In genomic region chr6:12956991-12957320, GRCh38 we compare ENCODE assay signal across 8 cellular contexts.
DNase-seq lines count a peak whose midpoint lies in the region; ATAC-seq and TF ChIP-seq lines count a peak whose summit lies in the region.

No MANE protein-coding gene starts in this region.

- H3K27ac ChIP-seq in heart right ventricle (peak overlapping the region; percentile 31 to 93 (median 86)), mammary epithelial cell (ENCODE audit: insufficient read depth, low read depth, low read length) (no peak overlapping the region), mucosa of rectum (ENCODE audit: low read depth in 2 of 2, low read length in 2 of 2) (no peak overlapping the region), vagina (peak overlapping the region; percentile 85)

- peak overlapping the region; percentile 23 to 79 (median 72) for H3K4me3 ChIP-seq in heart right ventricle
- peak overlapping the region; percentile 39 to 51 (median 48) for H3K4me3 ChIP-seq in mammary epithelial cell (replicated peaks in 1 of 3; ENCODE audit: insufficient read depth in 1 of 3, low read depth in 2 of 3, low read length in 3 of 3)
- peak overlapping the region; percentile 64 to 80 for H3K4me3 ChIP-seq in mucosa of rectum (ENCODE audit: low read length in 2 of 2)
- peak overlapping the region; percentile 67 to 70 for H3K4me3 ChIP-seq in vagina

- in situ Hi-C loops in mammary epithelial cell (cut with MboI; ENCODE audit: low sequenced_read_pairs in 2 of 2), result no loop called here

- TF ChIP-seq CTCF in heart right ventricle (IDR thresholded peaks at IDR 0.05), result no peak
- no peak for TF ChIP-seq CTCF in mammary epithelial cell (conservative IDR thresholded peaks at IDR 0.05 in 1 of 2, IDR thresholded peaks at IDR 0.05 in 1 of 2; ENCODE audit: extremely low read depth in 1 of 2, insufficient read depth in 1 of 2, low read depth in 1 of 2, low read length in 2 of 2)
- no peak for TF ChIP-seq CTCF in vagina (IDR thresholded peaks at IDR 0.05)

- DNase-seq in heart right ventricle, result no peak
- DNase-seq in left cardiac atrium, result no peak
- no peak for DNase-seq in mammary epithelial cell
- DNase-seq in vagina (ENCODE audit: extremely low spot score in 2 of 2), result no peak
- no peak for DNase-seq in central memory CD4-positive, alpha-beta T cell
- DNase-seq in NAMALWA (ENCODE audit: low spot score), result no peak

- H3K9ac ChIP-seq in mammary epithelial cell (ENCODE audit: insufficient read depth, low read length), result no peak overlapping the region
- peak overlapping the region; percentile 35 to 47 for H3K9ac ChIP-seq in mucosa of rectum (ENCODE audit: low read depth in 1 of 2, low read length in 2 of 2)

- H3K4me2 ChIP-seq in mammary epithelial cell (ENCODE audit: insufficient read depth, low read depth, low read length), result peak overlapping the region; percentile 88

- intact Hi-C loops in heart right ventricle (cut with DNase I) (loop anchor here in 3 of 10 donors (5.0 kb wide), 2 partner anchors 55 to 370 kb away; partner anchors contain the start of gene TBC1D7 (in 2 of the 3)), left cardiac atrium (cut with DNase I) (no loop called here), mammary epithelial cell (cut with micrococcal nuclease) (loop anchor here (5.0 kb wide), 1 partner anchor 370 kb away; the partner anchor contains the start of gene TBC1D7), vagina (cut with DNase I) (no loop called here)

- H2AFZ ChIP-seq in mammary epithelial cell (ENCODE audit: low read depth, low read length), result peak overlapping the region; percentile 96

- no TSS peak for BruUV-seq in mammary epithelial cell (replicated peaks; lab: Mats Ljungman, UMichigan)

- H4K20me1 ChIP-seq in mammary epithelial cell (ENCODE audit: insufficient read depth, low read length), result no peaks in the 10 kb centered on the region

- no peaks in the 10 kb centered on the region for H3K9me3 ChIP-seq in heart right ventricle
- H3K9me3 ChIP-seq in mammary epithelial cell (replicated peaks; ENCODE audit: insufficient read depth, low read length), result no peaks in the 10 kb centered on the region
- H3K9me3 ChIP-seq in mucosa of rectum (ENCODE audit: control insufficient read depth in 2 of 2, low read length in 2 of 2), result no peaks in the 10 kb centered on the region
- no peaks in the 10 kb centered on the region for H3K9me3 ChIP-seq in vagina

- CTCF ChIA-PET in mammary epithelial cell (lab: Charles Lee; ENCODE audit: low non-redundant PET), result no interaction called here

- dilution Hi-C loops in mammary epithelial cell (cut with HindIII; ENCODE audit: low sequenced_read_pairs), result no loop called here

- WGBS in heart right ventricle, 2 donors, result 25 to 46% methylated on average over 6 of the region's 6 CpGs
- 17% methylated on average over 1 of the region's 6 CpGs for WGBS in mammary epithelial cell (ENCODE audit: low coverage, missing lambda C conversion rate)

- H3K36me3 ChIP-seq in heart right ventricle (no peaks in the 10 kb centered on the region), mammary epithelial cell (ENCODE audit: insufficient read depth, low read length) (no peaks in the 10 kb centered on the region), mucosa of rectum (ENCODE audit: control insufficient read depth in 2 of 2, insufficient read depth in 2 of 2, low read length in 2 of 2) (no peaks in the 10 kb centered on the region), vagina (no peaks in the 10 kb centered on the region)

- H3K4me1 ChIP-seq in heart right ventricle, result peaks cover 0 to 47% (median 17%) of the 10 kb centered on the region in 9 donors
- H3K4me1 ChIP-seq in mammary epithelial cell (ENCODE audit: insufficient read depth, low read length), result peaks cover 5% of the 10 kb centered on the region
- H3K4me1 ChIP-seq in mucosa of rectum (ENCODE audit: control insufficient read depth in 2 of 2, insufficient read depth in 2 of 2, low read length in 2 of 2), result peaks cover 0 to 7% of the 10 kb centered on the region in 2 donors
- peaks cover 15% of the 10 kb centered on the region for H3K4me1 ChIP-seq in vagina

- ATAC-seq in heart right ventricle (peak in 2 of 8 donors; percentile 5), left cardiac atrium (no peak), GM18498 (IDR thresholded peaks at IDR 0.05; ENCODE audit: unreplicated experiment) (no peak)

- no peak for TF ChIP-seq POLR2A in vagina (IDR thresholded peaks at IDR 0.05)

- H3K79me2 ChIP-seq in mammary epithelial cell (ENCODE audit: insufficient read depth, low read length), result no peaks in the 10 kb centered on the region

- H3K27me3 ChIP-seq in heart right ventricle (no peaks in the 10 kb centered on the region), mammary epithelial cell (ENCODE audit: insufficient read depth, low read length) (no peaks in the 10 kb centered on the region), mucosa of rectum (ENCODE audit: control insufficient read depth in 2 of 2, insufficient read depth in 2 of 2, low read length in 2 of 2) (peaks cover 0 to 12% of the 10 kb centered on the region in 2 donors), vagina (no peaks in the 10 kb centered on the region)

Comparison
In these comparisons a context has a peak if more than half of its experiments do, and no peak if none do; other contexts are left out.
1. H3K27ac ChIP-seq: peak in heart right ventricle (10 of 10) and vagina (single experiment); none in mammary epithelial cell (single experiment) and mucosa of rectum (0 of 2).
2. Peak in every context shown above with its lines, with median percentiles within 50 percentile points of each other: H3K4me3 ChIP-seq.